23 cellular contexts compared by ENCODE assay signal in genomic region chr7:101833799-101834198, GRCh38.
"Had no signal": no experiment of that assay in that cellular context is flagged by ENCODE, and none has a peak within 500 bp of the region (broad histone marks: within the 10 kb centered on the region; RNA-seq: fewer than 3 reads in every experiment).

No MANE protein-coding gene starts in this region.

- H3K27ac Mint-ChIP-seq: activated T-cell treated with anti-CD3 and anti-CD28 coated beads, Interleukin-2, amount 50 U/mL, for 72 hours; nephron had no signal

- H3K4me2 ChIP-seq: hepatocyte had no signal

- H3K9me3 Mint-ChIP-seq: activated T-cell treated with anti-CD3 and anti-CD28 coated beads, Interleukin-2, amount 50 U/mL, for 72 hours; dendritic cell treated with granulocyte-macrophage colony-stimulating factor and Interleukin-4, amounts not matched to agents 40 ng/mL and 50 ng/mL, for 4 days; nephron had no signal

- H3K9me3 ChIP-seq: ascending aorta, esophagus squamous epithelium, tibial artery, vagina had no signal

- H2AFZ ChIP-seq: hepatocyte, parathyroid adenoma had no signal

- H3K36me3 ChIP-seq: ascending aorta, esophagus squamous epithelium, tibial artery, vagina had no signal

- H3K27me3 ChIP-seq: ascending aorta, esophagus squamous epithelium, hepatocyte, tibial artery, vagina had no signal

- H3K4me3 ChIP-seq: ascending aorta, esophagus squamous epithelium, hepatocyte, tibial artery, vagina had no signal

- DNase-seq: activated CD4-positive, alpha-beta T cell treated with anti-CD3 and anti-CD28 coated beads for 1 hour; activated CD8-positive, alpha-beta memory T cell treated with anti-CD3 and anti-CD28 coated beads for 24 hours; activated CD8-positive, alpha-beta memory T cell treated with anti-CD3 and anti-CD28 coated beads, Interleukin-2, amount 50 U/mL, for 48 hours; activated effector memory CD4-positive, alpha-beta T cell treated with anti-CD3 and anti-CD28 coated beads, Interleukin-2, amount 50 U/mL, for 16 hours; activated naive CD4-positive, alpha-beta T cell treated with anti-CD3 and anti-CD28 coated beads, Interleukin-2, amount 50 U/mL, for 16 hours; activated T-cell treated with anti-CD3 and anti-CD28 coated beads, Interleukin-2, amount 50 U/mL, for 72 hours; effector CD8-positive, alpha-beta T cell; esophagus squamous epithelium; left colon; midbrain; retina; stimulated activated CD4-positive, alpha-beta T cell treated with anti-CD3 and anti-CD28 coated beads, Interleukin-2, amount 100 ng/mL, for 24 hours; stimulated activated naive CD8-positive, alpha-beta T cell treated with anti-CD3 and anti-CD28 coated beads, Interleukin-15, Interleukin-2, amounts not matched to agents 100 U/mL and 50 U/mL, for 24 hours; substantia nigra; T-helper 1 cell; T1000; tibial artery had no signal

- H3K9ac ChIP-seq: parathyroid adenoma had no signal

- H3K4me1 ChIP-seq: parathyroid adenoma, tibial artery had no signal

- ATAC-seq: activated T-cell treated with anti-CD3 and anti-CD28 coated beads, Interleukin-2, amount 50 U/mL, for 72 hours; left colon; stimulated activated naive CD8-positive, alpha-beta T cell treated with anti-CD3 and anti-CD28 coated beads, Interleukin-15, Interleukin-2, amounts not matched to agents 100 U/mL and 50 U/mL, for 24 hours had no signal

- H3K27ac ChIP-seq: ascending aorta, hepatocyte, parathyroid adenoma, tibial artery, vagina had no signal
